ENCODE assay signal across 1 cellular context in the genomic region with DNA sequence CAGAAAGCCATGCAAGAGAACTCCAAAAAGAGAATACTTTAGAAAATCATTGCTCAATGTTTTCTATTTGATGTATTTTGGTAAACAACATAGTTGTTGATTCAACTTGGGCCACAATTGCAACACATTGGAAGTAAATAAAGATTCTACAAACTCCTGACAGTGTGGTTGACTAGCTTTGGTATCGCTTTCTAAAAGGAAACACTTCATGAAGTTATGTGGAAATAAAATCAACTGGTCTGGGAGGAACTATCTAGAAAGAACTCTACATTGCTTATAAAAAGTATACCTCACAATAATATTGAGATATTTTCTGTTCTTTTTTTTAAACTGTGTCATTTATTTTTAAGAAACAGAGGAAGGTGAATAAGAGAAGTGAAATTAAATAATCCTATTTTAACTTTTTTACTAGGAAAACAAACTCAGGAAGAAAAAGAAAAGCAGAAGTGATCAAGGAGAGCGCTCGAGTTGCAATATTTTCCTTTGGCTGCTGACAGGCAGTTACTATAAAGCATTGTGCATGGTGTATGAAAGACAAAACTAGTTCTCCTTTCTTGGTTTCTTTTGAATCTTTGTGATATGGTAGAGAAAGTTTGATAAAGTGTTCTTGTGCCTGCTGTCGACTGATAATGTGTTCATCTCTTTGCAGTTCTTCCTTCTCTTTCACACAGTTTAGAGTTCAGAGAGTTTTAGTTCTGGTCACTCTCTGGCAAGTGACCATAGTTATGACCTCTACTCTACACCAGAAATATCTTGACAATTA.
TF ChIP-seq lines count a peak whose summit lies in the region.

No MANE protein-coding gene starts in this region.

TF ChIP-seq in GM12878, 131 proteins besides CTCF, POLR2A, EP300 and RAD21:
- TF ChIP-seq BRCA1 (IDR thresholded peaks at IDR 0.05; ENCODE audit: low read depth, low read length), result no peak
- TF ChIP-seq SPI1 (IDR thresholded peaks at IDR 0.05; ENCODE audit: borderline replicate concordance, insufficient read depth, low read depth, low read length), result peak; percentile 49
TF ChIP-seq in GM12878: peak in this region for 1.
